9 cellular contexts compared by ENCODE assay signal in the genomic region with DNA sequence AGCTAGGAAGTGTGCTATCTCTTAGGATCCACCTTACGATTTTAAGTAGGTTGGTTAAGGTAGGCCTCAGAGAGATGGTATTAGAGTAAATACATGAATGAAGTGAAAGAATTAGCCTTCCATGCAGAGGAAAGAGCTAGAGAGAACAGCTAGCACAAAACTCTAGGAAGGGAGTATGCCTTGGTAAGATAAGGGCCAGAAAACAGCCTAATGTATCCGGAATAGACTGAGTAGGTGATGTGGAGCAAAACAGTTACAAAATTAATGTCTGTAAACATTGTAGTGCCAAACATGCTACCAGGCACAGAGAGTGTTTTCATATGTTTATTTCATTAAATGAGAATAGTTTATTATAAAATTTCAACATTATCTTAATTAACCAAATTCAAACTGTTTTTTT.
"Had no signal": no experiment of that assay in that cellular context is flagged by ENCODE, and none has a peak within 500 bp of the region (broad histone marks: within the 10 kb centered on the region; RNA-seq: fewer than 3 reads in every experiment).

No MANE protein-coding gene starts in this region.

- H3K27ac ChIP-seq: HL-60 had no signal

- H3K27me3 Mint-ChIP-seq: IgD-negative memory B cell had no signal

- H3K4me3 ChIP-seq: HAP-1 had no signal

- H3K36me3 ChIP-seq: HAP-1 had no signal

- H3K9me3 ChIP-seq: HAP-1 had no signal

- H3K27ac Mint-ChIP-seq: HFFc6, IgD-negative memory B cell had no signal

- DNase-seq: GOT3, HFFc6, KG1 had no signal

- ATAC-seq: HCT116, HepG2 had no signal

- FAIRE-seq: H54, HepG2 had no signal

- H3K4me3 Mint-ChIP-seq: HFFc6, IgD-negative memory B cell had no signal
